ENCODE assay signal across 1 cellular context in genomic region chr1:203181586-203182376, GRCh38.
TF ChIP-seq lines count a peak whose summit lies in the region.

No MANE protein-coding gene starts in this region.

TF ChIP-seq in IMR-90, 13 proteins besides CTCF, POLR2A, EP300 and RAD21:
- TF ChIP-seq CHD1 (IDR thresholded peaks at IDR 0.05; ENCODE audit: low read depth, low read length) (no peak), FOS (IDR thresholded peaks at IDR 0.05; ENCODE audit: low read depth, low read length) (no peak), NFE2L2 (IDR thresholded peaks at IDR 0.05; ENCODE audit: low read depth, low read length) (no peak), MXI1 (IDR thresholded peaks at IDR 0.05; ENCODE audit: borderline replicate concordance, low read depth, low read length) (no peak), BHLHE40 (IDR thresholded peaks at IDR 0.05; ENCODE audit: low read depth, low read length) (no peak), ELK1 (IDR thresholded peaks at IDR 0.05; ENCODE audit: borderline replicate concordance, low read depth, low read length) (no peak), RCOR1 (IDR thresholded peaks at IDR 0.05; ENCODE audit: insufficient replicate concordance, low read length) (no peak), MAZ (IDR thresholded peaks at IDR 0.05; ENCODE audit: borderline replicate concordance, low read depth, low read length) (no peak), CEBPB (IDR thresholded peaks at IDR 0.05; ENCODE audit: low read depth, low read length) (no peak), RFX5 (IDR thresholded peaks at IDR 0.05; ENCODE audit: low read depth, low read length) (no peak), MAFK (IDR thresholded peaks at IDR 0.05; ENCODE audit: low read depth, low read length) (no peak), USF2 (IDR thresholded peaks at IDR 0.05; ENCODE audit: low read depth, low read length) (no peak), SMC3 (IDR thresholded peaks at IDR 0.05; ENCODE audit: low read depth, low read length) (no peak)
TF ChIP-seq in IMR-90: peak in this region for 0.
